In the genomic region with DNA sequence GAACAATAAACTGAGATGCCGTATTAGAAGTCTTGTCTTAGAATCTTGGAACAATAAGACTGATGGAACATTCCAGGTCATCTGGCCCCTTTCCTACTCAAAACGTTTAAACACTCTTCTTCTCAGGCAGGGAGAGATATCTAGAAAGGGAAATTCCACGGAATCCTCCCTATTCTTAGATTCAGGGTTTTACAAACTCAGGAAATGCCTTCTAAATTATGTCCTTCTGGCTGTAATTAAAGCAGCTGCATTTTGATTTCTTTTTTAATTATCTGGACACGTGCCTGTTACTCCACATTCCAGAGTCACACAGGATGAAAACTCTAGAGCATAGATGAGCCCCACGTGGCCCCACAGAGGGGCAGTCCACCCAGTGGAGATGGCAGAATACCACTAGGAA, we compare ENCODE assay signal across 1 cellular context.
TF ChIP-seq lines count a peak whose summit lies in the region.

No MANE protein-coding gene starts in this region.

TF ChIP-seq in GM23338, 12 proteins besides CTCF, POLR2A, EP300 and RAD21 (continued from another document):
- TF ChIP-seq, protein P1, sequence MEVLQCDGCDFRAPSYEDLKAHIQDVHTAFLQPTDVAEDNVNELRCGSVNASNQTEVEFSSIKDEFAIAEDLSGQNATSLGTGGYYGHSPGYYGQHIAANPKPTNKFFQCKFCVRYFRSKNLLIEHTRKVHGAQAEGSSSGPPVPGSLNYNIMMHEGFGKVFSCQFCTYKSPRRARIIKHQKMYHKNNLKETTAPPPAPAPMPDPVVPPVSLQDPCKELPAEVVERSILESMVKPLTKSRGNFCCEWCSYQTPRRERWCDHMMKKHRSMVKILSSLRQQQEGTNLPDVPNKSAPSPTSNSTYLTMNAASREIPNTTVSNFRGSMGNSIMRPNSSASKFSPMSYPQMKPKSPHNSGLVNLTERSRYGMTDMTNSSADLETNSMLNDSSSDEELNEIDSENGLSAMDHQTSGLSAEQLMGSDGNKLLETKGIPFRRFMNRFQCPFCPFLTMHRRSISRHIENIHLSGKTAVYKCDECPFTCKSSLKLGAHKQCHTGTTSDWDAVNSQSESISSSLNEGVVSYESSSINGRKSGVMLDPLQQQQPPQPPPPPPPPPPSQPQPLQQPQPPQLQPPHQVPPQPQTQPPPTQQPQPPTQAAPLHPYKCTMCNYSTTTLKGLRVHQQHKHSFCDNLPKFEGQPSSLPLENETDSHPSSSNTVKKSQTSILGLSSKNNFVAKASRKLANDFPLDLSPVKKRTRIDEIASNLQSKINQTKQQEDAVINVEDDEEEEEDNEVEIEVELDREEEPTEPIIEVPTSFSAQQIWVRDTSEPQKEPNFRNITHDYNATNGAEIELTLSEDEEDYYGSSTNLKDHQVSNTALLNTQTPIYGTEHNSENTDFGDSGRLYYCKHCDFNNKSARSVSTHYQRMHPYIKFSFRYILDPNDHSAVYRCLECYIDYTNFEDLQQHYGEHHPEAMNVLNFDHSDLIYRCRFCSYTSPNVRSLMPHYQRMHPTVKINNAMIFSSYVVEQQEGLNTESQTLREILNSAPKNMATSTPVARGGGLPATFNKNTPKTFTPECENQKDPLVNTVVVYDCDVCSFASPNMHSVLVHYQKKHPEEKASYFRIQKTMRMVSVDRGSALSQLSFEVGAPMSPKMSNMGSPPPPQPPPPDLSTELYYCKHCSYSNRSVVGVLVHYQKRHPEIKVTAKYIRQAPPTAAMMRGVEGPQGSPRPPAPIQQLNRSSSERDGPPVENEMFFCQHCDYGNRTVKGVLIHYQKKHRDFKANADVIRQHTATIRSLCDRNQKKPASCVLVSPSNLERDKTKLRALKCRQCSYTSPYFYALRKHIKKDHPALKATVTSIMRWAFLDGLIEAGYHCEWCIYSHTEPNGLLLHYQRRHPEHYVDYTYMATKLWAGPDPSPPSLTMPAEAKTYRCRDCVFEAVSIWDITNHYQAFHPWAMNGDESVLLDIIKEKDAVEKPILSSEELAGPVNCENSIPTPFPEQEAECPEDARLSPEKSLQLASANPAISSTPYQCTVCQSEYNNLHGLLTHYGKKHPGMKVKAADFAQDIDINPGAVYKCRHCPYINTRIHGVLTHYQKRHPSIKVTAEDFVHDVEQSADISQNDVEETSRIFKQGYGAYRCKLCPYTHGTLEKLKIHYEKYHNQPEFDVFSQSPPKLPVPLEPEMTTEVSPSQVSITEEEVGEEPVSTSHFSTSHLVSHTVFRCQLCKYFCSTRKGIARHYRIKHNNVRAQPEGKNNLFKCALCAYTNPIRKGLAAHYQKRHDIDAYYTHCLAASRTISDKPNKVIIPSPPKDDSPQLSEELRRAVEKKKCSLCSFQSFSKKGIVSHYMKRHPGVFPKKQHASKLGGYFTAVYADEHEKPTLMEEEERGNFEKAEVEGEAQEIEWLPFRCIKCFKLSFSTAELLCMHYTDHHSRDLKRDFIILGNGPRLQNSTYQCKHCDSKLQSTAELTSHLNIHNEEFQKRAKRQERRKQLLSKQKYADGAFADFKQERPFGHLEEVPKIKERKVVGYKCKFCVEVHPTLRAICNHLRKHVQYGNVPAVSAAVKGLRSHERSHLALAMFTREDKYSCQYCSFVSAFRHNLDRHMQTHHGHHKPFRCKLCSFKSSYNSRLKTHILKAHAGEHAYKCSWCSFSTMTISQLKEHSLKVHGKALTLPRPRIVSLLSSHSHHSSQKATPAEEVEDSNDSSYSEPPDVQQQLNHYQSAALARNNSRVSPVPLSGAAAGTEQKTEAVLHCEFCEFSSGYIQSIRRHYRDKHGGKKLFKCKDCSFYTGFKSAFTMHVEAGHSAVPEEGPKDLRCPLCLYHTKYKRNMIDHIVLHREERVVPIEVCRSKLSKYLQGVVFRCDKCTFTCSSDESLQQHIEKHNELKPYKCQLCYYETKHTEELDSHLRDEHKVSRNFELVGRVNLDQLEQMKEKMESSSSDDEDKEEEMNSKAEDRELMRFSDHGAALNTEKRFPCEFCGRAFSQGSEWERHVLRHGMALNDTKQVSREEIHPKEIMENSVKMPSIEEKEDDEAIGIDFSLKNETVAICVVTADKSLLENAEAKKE (CRISPR knock-in tag; IDR thresholded peaks at IDR 0.05) = no peak
- TF ChIP-seq, protein P2, sequence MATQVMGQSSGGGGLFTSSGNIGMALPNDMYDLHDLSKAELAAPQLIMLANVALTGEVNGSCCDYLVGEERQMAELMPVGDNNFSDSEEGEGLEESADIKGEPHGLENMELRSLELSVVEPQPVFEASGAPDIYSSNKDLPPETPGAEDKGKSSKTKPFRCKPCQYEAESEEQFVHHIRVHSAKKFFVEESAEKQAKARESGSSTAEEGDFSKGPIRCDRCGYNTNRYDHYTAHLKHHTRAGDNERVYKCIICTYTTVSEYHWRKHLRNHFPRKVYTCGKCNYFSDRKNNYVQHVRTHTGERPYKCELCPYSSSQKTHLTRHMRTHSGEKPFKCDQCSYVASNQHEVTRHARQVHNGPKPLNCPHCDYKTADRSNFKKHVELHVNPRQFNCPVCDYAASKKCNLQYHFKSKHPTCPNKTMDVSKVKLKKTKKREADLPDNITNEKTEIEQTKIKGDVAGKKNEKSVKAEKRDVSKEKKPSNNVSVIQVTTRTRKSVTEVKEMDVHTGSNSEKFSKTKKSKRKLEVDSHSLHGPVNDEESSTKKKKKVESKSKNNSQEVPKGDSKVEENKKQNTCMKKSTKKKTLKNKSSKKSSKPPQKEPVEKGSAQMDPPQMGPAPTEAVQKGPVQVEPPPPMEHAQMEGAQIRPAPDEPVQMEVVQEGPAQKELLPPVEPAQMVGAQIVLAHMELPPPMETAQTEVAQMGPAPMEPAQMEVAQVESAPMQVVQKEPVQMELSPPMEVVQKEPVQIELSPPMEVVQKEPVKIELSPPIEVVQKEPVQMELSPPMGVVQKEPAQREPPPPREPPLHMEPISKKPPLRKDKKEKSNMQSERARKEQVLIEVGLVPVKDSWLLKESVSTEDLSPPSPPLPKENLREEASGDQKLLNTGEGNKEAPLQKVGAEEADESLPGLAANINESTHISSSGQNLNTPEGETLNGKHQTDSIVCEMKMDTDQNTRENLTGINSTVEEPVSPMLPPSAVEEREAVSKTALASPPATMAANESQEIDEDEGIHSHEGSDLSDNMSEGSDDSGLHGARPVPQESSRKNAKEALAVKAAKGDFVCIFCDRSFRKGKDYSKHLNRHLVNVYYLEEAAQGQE (IDR thresholded peaks at IDR 0.05; ENCODE audit: unreplicated experiment) = no peak
- no peak for TF ChIP-seq EZH2 (IDR thresholded peaks at IDR 0.05; ENCODE audit: low read depth, unreplicated experiment)
- TF ChIP-seq STAT1 (IDR thresholded peaks at IDR 0.05; ENCODE audit: unreplicated experiment) = no peak
- TF ChIP-seq POLR2AphosphoS5 (IDR thresholded peaks at IDR 0.05; ENCODE audit: low read depth) = no peak
- TF ChIP-seq, protein P3, sequence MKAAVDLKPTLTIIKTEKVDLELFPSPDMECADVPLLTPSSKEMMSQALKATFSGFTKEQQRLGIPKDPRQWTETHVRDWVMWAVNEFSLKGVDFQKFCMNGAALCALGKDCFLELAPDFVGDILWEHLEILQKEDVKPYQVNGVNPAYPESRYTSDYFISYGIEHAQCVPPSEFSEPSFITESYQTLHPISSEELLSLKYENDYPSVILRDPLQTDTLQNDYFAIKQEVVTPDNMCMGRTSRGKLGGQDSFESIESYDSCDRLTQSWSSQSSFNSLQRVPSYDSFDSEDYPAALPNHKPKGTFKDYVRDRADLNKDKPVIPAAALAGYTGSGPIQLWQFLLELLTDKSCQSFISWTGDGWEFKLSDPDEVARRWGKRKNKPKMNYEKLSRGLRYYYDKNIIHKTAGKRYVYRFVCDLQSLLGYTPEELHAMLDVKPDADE (IDR thresholded peaks at IDR 0.05) = no peak
- TF ChIP-seq EZH2phosphoT487 (IDR thresholded peaks at IDR 0.05; ENCODE audit: unreplicated experiment) = no peak
